ENCODE assay signal across 21 cellular contexts in genomic region chr11:7417328-7417727, GRCh38.
A peak's percentile ranks its signal among the peaks of the same experiment; 100 is the strongest.
DNase-seq lines count a peak whose midpoint lies in the region; ATAC-seq, FAIRE-seq and TF ChIP-seq lines count a peak whose summit lies in the region.
"Had no signal": no experiment of that assay in that cellular context is flagged by ENCODE, and none has a peak within 500 bp of the region (broad histone marks: within the 10 kb centered on the region; RNA-seq: fewer than 3 reads in every experiment).

No MANE protein-coding gene starts in this region.

- POLR2A ChIA-PET in H1 (lab: Charles Lee; ENCODE audit: partially characterized antibody), result interaction anchor here (1.5 kb wide), 1 partner anchor 9 kb away, joined by 3 read pairs; no protein-coding TSS in a partner anchor

- H4K5ac ChIP-seq in H1 (ENCODE audit: insufficient read length, low read depth, low read length), result no peak overlapping the region
- H4K5ac ChIP-seq in mesendoderm (ENCODE audit: low read length), result no peak overlapping the region

- H3K79me2 ChIP-seq in H1 (ENCODE audit: control insufficient read depth in 1 of 2, insufficient read depth in 2 of 2, low read length in 2 of 2) (no peaks in the 10 kb centered on the region), mesendoderm (ENCODE audit: control insufficient read depth, insufficient read depth, low read length) (no peaks in the 10 kb centered on the region)

- H3K9ac ChIP-seq in BLaER1, result no peak overlapping the region
- H3K9ac ChIP-seq in H1 (replicated peaks in 1 of 4; ENCODE audit: extremely low read depth in 1 of 4, low read depth in 3 of 4, low read length in 3 of 4), result no peak overlapping the region
- no peak overlapping the region for H3K9ac ChIP-seq in mesendoderm (ENCODE audit: low read length)
- H3K9ac ChIP-seq: BLaER1 treated with 17β-estradiol and CSF1 and Interleukin-3, amounts not matched to agents 10 nM and 100 nM had no signal

- H2BK15ac ChIP-seq in H1 (ENCODE audit: low read length), result no peak overlapping the region
- H2BK15ac ChIP-seq in mesendoderm (replicated peaks; ENCODE audit: low read depth), result no peak overlapping the region

- H3K56ac ChIP-seq in H1 (replicated peaks; ENCODE audit: insufficient read length, low read depth, low read length) (no peak overlapping the region), mesendoderm (ENCODE audit: low read length) (no peak overlapping the region)

- H4K20me1 ChIP-seq in BLaER1 (no peaks in the 10 kb centered on the region), H1 (replicated peaks in 1 of 2; ENCODE audit: control insufficient read depth in 1 of 2, insufficient read depth in 2 of 2, low read length in 2 of 2) (no peaks in the 10 kb centered on the region)
- H4K20me1 ChIP-seq: BLaER1 treated with 17β-estradiol and CSF1 and Interleukin-3, amounts not matched to agents 10 nM and 100 nM had no signal

- TF ChIP-seq POLR2A in H1 (IDR thresholded peaks at IDR 0.05; ENCODE audit: control extremely low read depth in 1 of 2, low read depth in 2 of 2, low read length in 2 of 2), result no peak

- H2BK120ac ChIP-seq in H1 (replicated peaks; ENCODE audit: low read depth, low read length) (no peak overlapping the region), mesendoderm (ENCODE audit: low read depth, low read length) (no peak overlapping the region)

- H3K4me3 ChIP-seq in BLaER1 (no peak overlapping the region), H1 (ENCODE audit: extremely low read depth in 1 of 4, insufficient read depth in 2 of 4, low read depth in 3 of 4, low read length in 4 of 4) (no peak overlapping the region), mesendoderm (ENCODE audit: low read length) (no peak overlapping the region), left ventricle myocardium inferior (no peak overlapping the region)
- H3K4me3 ChIP-seq: BLaER1 treated with 17β-estradiol and CSF1 and Interleukin-3, amounts not matched to agents 10 nM and 100 nM; GM12878; HAP-1 had no signal

- H3K4ac ChIP-seq in H1 (replicated peaks; ENCODE audit: insufficient read length, low read depth, low read length), result no peak overlapping the region
- no peak overlapping the region for H3K4ac ChIP-seq in mesendoderm (ENCODE audit: low read depth, low read length)

- FAIRE-seq in H1 (lab: Jason Lieb, UNC), result no peak
- FAIRE-seq: A204.1, D721Med, GM12878, GM18507 had no signal

- TF ChIP-seq EP300 in H1 (IDR thresholded peaks at IDR 0.05; ENCODE audit: borderline replicate concordance in 1 of 2, low read depth in 2 of 2, low read length in 2 of 2), result no peak

- H4K8ac ChIP-seq in H1 (ENCODE audit: extremely low read depth, insufficient read depth, low read length) (no peak overlapping the region), mesendoderm (ENCODE audit: low read depth, low read length) (no peak overlapping the region)

- no peak overlapping the region for H4K91ac ChIP-seq in H1 (replicated peaks; ENCODE audit: insufficient read length, low read length)

- H3K4me1 ChIP-seq in BLaER1 (peaks cover 15% of the 10 kb centered on the region), H1 (replicated peaks in 1 of 4; ENCODE audit: control insufficient read depth in 3 of 4, insufficient read depth in 4 of 4, low read length in 3 of 4) (peaks cover 6 to 13% (median 8%) of the 10 kb centered on the region in 4 experiments), mesendoderm (ENCODE audit: control insufficient read depth, low read depth, low read length) (no peaks in the 10 kb centered on the region), left ventricle myocardium inferior (peaks cover 15% of the 10 kb centered on the region)
- H3K4me1 ChIP-seq: HAP-1 had no signal

- CTCF ChIA-PET in H1 (lab: Charles Lee; ENCODE audit: partially characterized antibody), result interaction anchor here (0.7 to 1.1 kb wide), 2 partner anchors 25 to 64 kb away, joined by 4 to 5 read pairs; no protein-coding TSS in a partner anchor

- TF ChIP-seq RAD21 in H1 (IDR thresholded peaks at IDR 0.05 in 1 of 2, conservative IDR thresholded peaks at IDR 0.05 in 1 of 2; ENCODE audit: low read depth in 2 of 2, low read length in 2 of 2), result no peak

- H3K4me2 ChIP-seq in BLaER1 (peak overlapping the region; percentile 27; the same call in 1 of the 2 replicates), H1 (ENCODE audit: insufficient read depth in 1 of 2, low read depth in 2 of 2, low read length in 2 of 2) (no peak overlapping the region), mesendoderm (ENCODE audit: low read length) (no peak overlapping the region)

- H3K23me2 ChIP-seq in H1 (ENCODE audit: low read depth, low read length), result no peaks in the 10 kb centered on the region; the same call in 1 of the 2 replicates

- H2BK20ac ChIP-seq in H1 (ENCODE audit: low read length), result no peak overlapping the region

- no peak overlapping the region for H2AFZ ChIP-seq in H1 (ENCODE audit: low read length)

- H3K14ac ChIP-seq in H1 (ENCODE audit: insufficient read length), result no peak overlapping the region

- H3K18ac ChIP-seq in H1 (ENCODE audit: extremely low read depth, low read length) (no peak overlapping the region), mesendoderm (ENCODE audit: low read length) (no peak overlapping the region)

- H3K27me3 ChIP-seq in BLaER1 (no peaks in the 10 kb centered on the region), H1 (replicated peaks in 1 of 4; ENCODE audit: control insufficient read depth in 3 of 4, extremely low read depth in 1 of 4, insufficient read depth in 3 of 4, low read length in 3 of 4) (no peaks in the 10 kb centered on the region), mesendoderm (ENCODE audit: insufficient read depth, low read length, poor library complexity) (no peaks in the 10 kb centered on the region), left ventricle myocardium inferior (ENCODE audit: low read depth) (no peaks in the 10 kb centered on the region)
- H3K27me3 ChIP-seq: BLaER1 treated with 17β-estradiol and CSF1 and Interleukin-3, amounts not matched to agents 10 nM and 100 nM had no signal

- H3K36me3 ChIP-seq in BLaER1 (no peaks in the 10 kb centered on the region), H1 (ENCODE audit: control insufficient read depth in 2 of 4, insufficient read depth in 4 of 4, low read length in 3 of 4) (no peaks in the 10 kb centered on the region), mesendoderm (ENCODE audit: control insufficient read depth, insufficient read depth, low read length) (no peaks in the 10 kb centered on the region), left ventricle myocardium inferior (no peaks in the 10 kb centered on the region)
- H3K36me3 ChIP-seq: BLaER1 treated with 17β-estradiol and CSF1 and Interleukin-3, amounts not matched to agents 10 nM and 100 nM; HAP-1 had no signal

- no peaks in the 10 kb centered on the region for H3K9me3 ChIP-seq in BLaER1
- no peaks in the 10 kb centered on the region for H3K9me3 ChIP-seq in H1 (ENCODE audit: insufficient read depth in 2 of 2, low read depth in 1 of 2, low read length in 1 of 2)
- H3K9me3 ChIP-seq in left ventricle myocardium inferior (replicated peaks), result no peaks in the 10 kb centered on the region
- H3K9me3 ChIP-seq: HAP-1 had no signal

- DNase-seq in M059J (ENCODE audit: low read depth) (peak; percentile 10), H1 (ENCODE audit: low read depth in 1 of 2, low spot score in 2 of 2) (no peak), mesendoderm (peak; percentile 19), left ventricle myocardium inferior (no peak)
- no peak for DNase-seq in activated effector memory CD4-positive, alpha-beta T cell treated with Interleukin-2 at 50 U/mL for 16 hours
- no peak for DNase-seq in activated CD4-positive, alpha-beta T cell treated with anti-CD3 and anti-CD28 coated beads for 1 hour
- DNase-seq: CD4-positive, alpha-beta T cell; CD8-positive, alpha-beta memory T cell; DMS 273 treated with DMSO at 0.1 percent for 48 hours; DMS79; EL; GDM1 had no signal

- H3K23ac ChIP-seq in H1 (ENCODE audit: insufficient read length), result no peak overlapping the region
- no peak overlapping the region for H3K23ac ChIP-seq in mesendoderm (ENCODE audit: low read length)

- no peak overlapping the region for H2BK12ac ChIP-seq in H1 (ENCODE audit: low read depth, low read length)

- intact Hi-C loops in left ventricle myocardium inferior (cut with micrococcal nuclease), result no loop called here

- no peak for ATAC-seq in GM18517 (IDR thresholded peaks at IDR 0.05; ENCODE audit: unreplicated experiment)
- ATAC-seq: GM12878 had no signal

- H2BK5ac ChIP-seq in H1 (ENCODE audit: low read depth, low read length) (no peak overlapping the region), mesendoderm (ENCODE audit: low read length) (no peak overlapping the region)

- no peak overlapping the region for H2AK5ac ChIP-seq in H1 (ENCODE audit: low read depth, low read length)
- no peak overlapping the region for H2AK5ac ChIP-seq in mesendoderm (ENCODE audit: low read length)

- H3K27ac ChIP-seq in BLaER1 (no peak overlapping the region), H1 (ENCODE audit: low read depth, low read length) (no peak overlapping the region), mesendoderm (ENCODE audit: low read depth, low read length) (no peak overlapping the region), left ventricle myocardium inferior (replicated peaks) (no peak overlapping the region)
- H3K27ac ChIP-seq: 22Rv1; BLaER1 treated with 17β-estradiol and CSF1 and Interleukin-3, amounts not matched to agents 10 nM and 100 nM had no signal

- H3K79me1 ChIP-seq in H1 (ENCODE audit: low read depth, low read length), result no peaks in the 10 kb centered on the region
- no peaks in the 10 kb centered on the region for H3K79me1 ChIP-seq in mesendoderm (ENCODE audit: low read length)

- TF ChIP-seq CTCF in H1 (IDR thresholded peaks at IDR 0.05; ENCODE audit: control extremely low read depth in 1 of 3, insufficient read depth in 1 of 3, low read depth in 1 of 3, low read length in 3 of 3), result no peak
- no peak for TF ChIP-seq CTCF in left ventricle myocardium inferior (IDR thresholded peaks at IDR 0.05; ENCODE audit: borderline replicate concordance)

TF ChIP-seq in H1, 55 proteins besides CTCF, POLR2A, EP300 and RAD21 (continues in another document):
- TF ChIP-seq TEAD4 (IDR thresholded peaks at IDR 0.05; ENCODE audit: low read depth, low read length), result peak; percentile 26; the same call in 1 of the 2 replicates
- peak in 1 of 2 experiments; percentile 3 for TF ChIP-seq BCL11A (IDR thresholded peaks at IDR 0.05; ENCODE audit: low read depth in 2 of 2, low read length in 2 of 2)

Comparison
In these comparisons a context has a peak if more than half of its experiments do, and no peak if none do; other contexts are left out.
1. DNase-seq: peak in M059J (single experiment) and mesendoderm (single experiment); none in H1 (0 of 2), activated effector memory CD4-positive, alpha-beta T cell treated with Interleukin-2 at 50 U/mL for 16 hours (single experiment), left ventricle myocardium inferior (single experiment) and activated CD4-positive, alpha-beta T cell treated with anti-CD3 and anti-CD28 coated beads for 1 hour (single experiment).